ENCODE assay signal across 17 cellular contexts in genomic region chr7:102080371-102081243, GRCh38.
DNase-seq lines count a peak whose midpoint lies in the region; ATAC-seq and TF ChIP-seq lines count a peak whose summit lies in the region.
"Had no signal": no experiment of that assay in that cellular context is flagged by ENCODE, and none has a peak within 500 bp of the region (broad histone marks: within the 10 kb centered on the region; RNA-seq: fewer than 3 reads in every experiment).

No MANE protein-coding gene starts in this region.

- TF ChIP-seq CTCF in mammary epithelial cell (conservative IDR thresholded peaks at IDR 0.05 in 1 of 2, IDR thresholded peaks at IDR 0.05 in 1 of 2; ENCODE audit: extremely low read depth in 1 of 2, insufficient read depth in 1 of 2, low read depth in 1 of 2, low read length in 2 of 2) = no peak

- H3K4me1 ChIP-seq in SJCRH30 = peaks cover 5% of the 10 kb centered on the region; the same call in 1 of the 2 replicates
- no peaks in the 10 kb centered on the region for H3K4me1 ChIP-seq in mammary epithelial cell (ENCODE audit: insufficient read depth, low read length)
- H3K4me1 ChIP-seq: psoas muscle, thyroid gland had no signal

- H3K27me3 ChIP-seq in SJCRH30 = no peaks in the 10 kb centered on the region
- H3K27me3 ChIP-seq in mammary epithelial cell (ENCODE audit: insufficient read depth, low read length) = no peaks in the 10 kb centered on the region
- H3K27me3 ChIP-seq: thyroid gland had no signal

- DNase-seq in SJCRH30 = peak; percentile 27 to 50
- DNase-seq in hypothalamus (lab: John Stamatoyannopoulos, UW) = peak in 27 of 51 donors; percentile 7 to 67 (median 23)
- DNase-seq in superior temporal gyrus (ENCODE audit: extremely low spot score) = peak; percentile 65
- no peak for DNase-seq in T-helper 9 cell
- DNase-seq in mammary epithelial cell = no peak
- DNase-seq in NCI-H446 treated with DMSO at 0.1 percent for 48 hours (lab: John Stamatoyannopoulos, UW) = no peak
- DNase-seq: activated CD4-positive, alpha-beta T cell treated with anti-CD3 and anti-CD28 coated beads, Interleukin-2, amount 10 ng/mL, durations not matched to agents 7 days and 5 days; activated T-cell treated with anti-CD3 and anti-CD28 coated beads, Interleukin-2, amount 50 U/mL, for 4 hours; HFFc6; NCI-H2029 treated with DMSO at 0.1 percent for 48 hours; NCI-H774; psoas muscle; T-helper 2 cell; thyroid gland had no signal

- dilution Hi-C loops in mammary epithelial cell (cut with HindIII; ENCODE audit: low sequenced_read_pairs) = no loop called here

- H3K4me2 ChIP-seq in mammary epithelial cell (ENCODE audit: insufficient read depth, low read depth, low read length) = no peak overlapping the region

- ATAC-seq in HG03025 (IDR thresholded peaks at IDR 0.05; ENCODE audit: low FRiP score, unreplicated experiment) = no peak
- ATAC-seq: activated T-cell treated with anti-CD3 and anti-CD28 coated beads, Interleukin-2, amount 50 U/mL, for 4 hours had no signal

- H2AFZ ChIP-seq in mammary epithelial cell (ENCODE audit: low read depth, low read length) = no peak overlapping the region

- CTCF ChIA-PET in mammary epithelial cell (lab: Charles Lee; ENCODE audit: low non-redundant PET) = no interaction called here

- in situ Hi-C loops in mammary epithelial cell (cut with MboI; ENCODE audit: low sequenced_read_pairs in 2 of 2) = no loop called here

- H4K20me1 ChIP-seq in mammary epithelial cell (ENCODE audit: insufficient read depth, low read length) = no peaks in the 10 kb centered on the region

- no peak overlapping the region for H3K9ac ChIP-seq in mammary epithelial cell (ENCODE audit: insufficient read depth, low read length)

- no peaks in the 10 kb centered on the region for H3K79me2 ChIP-seq in mammary epithelial cell (ENCODE audit: insufficient read depth, low read length)

- peaks cover 2% of the 10 kb centered on the region; the same call in 1 of the 2 replicates for H3K36me3 ChIP-seq in SJCRH30
- H3K36me3 ChIP-seq in mammary epithelial cell (ENCODE audit: insufficient read depth, low read length) = no peaks in the 10 kb centered on the region
- H3K36me3 ChIP-seq: thyroid gland had no signal

- intact Hi-C loops in mammary epithelial cell (cut with micrococcal nuclease) = no loop called here

- 92% methylated on average over 22 of the region's 25 CpGs for WGBS in mammary epithelial cell (ENCODE audit: low coverage, missing lambda C conversion rate)

- H3K9me3 ChIP-seq in SJCRH30 (replicated peaks) = peaks cover under 1% of the 10 kb centered on the region; the same call in 1 of the 2 replicates
- no peaks in the 10 kb centered on the region for H3K9me3 ChIP-seq in mammary epithelial cell (replicated peaks; ENCODE audit: insufficient read depth, low read length)
- H3K9me3 ChIP-seq: psoas muscle, thyroid gland had no signal

- BruUV-seq in mammary epithelial cell (replicated peaks; lab: Mats Ljungman, UMichigan) = no TSS peak

- no peak overlapping the region for H3K27ac ChIP-seq in SJCRH30
- peak overlapping the region; percentile 72 for H3K27ac ChIP-seq in cingulate gyrus (ENCODE audit: low read depth, low read length)
- H3K27ac ChIP-seq in mammary epithelial cell (ENCODE audit: insufficient read depth, low read depth, low read length) = no peak overlapping the region
- H3K27ac ChIP-seq: C4-2B, psoas muscle, thyroid gland had no signal

- H3K4me3 ChIP-seq in SJCRH30 (peak overlapping the region; percentile 43), mammary epithelial cell (replicated peaks in 1 of 3; ENCODE audit: insufficient read depth in 1 of 3, low read depth in 2 of 3, low read length in 3 of 3) (no peak overlapping the region)
- H3K4me3 ChIP-seq: psoas muscle, thyroid gland had no signal

Comparison
In these comparisons a context has a peak if more than half of its experiments do, and no peak if none do; other contexts are left out.
1. DNase-seq: peak in SJCRH30 (2 of 2), hypothalamus (27 of 51) and superior temporal gyrus (single experiment); none in T-helper 9 cell (single experiment), mammary epithelial cell (single experiment) and NCI-H446 treated with DMSO at 0.1 percent for 48 hours (single experiment).